ENCODE assay signal across 10 cellular contexts in genomic region chr7:150449206-150449956, GRCh38. TPM values are rescaled to one million over a fixed set of nuclear protein-coding genes. Genes with fewer than 3 reads are reported as not detected.
DNase-seq lines count a peak whose midpoint lies in the region; ATAC-seq and TF ChIP-seq lines count a peak whose summit lies in the region.
"Had no signal": no experiment of that assay in that cellular context is flagged by ENCODE, and none has a peak within 500 bp of the region (broad histone marks: within the 10 kb centered on the region; RNA-seq: fewer than 3 reads in every experiment).

No MANE protein-coding gene starts in this region.

- WGBS in stomach, 5 donors = 71 to 80% (median 75%) methylated on average over 8 to 11 of the region's 11 CpGs

- H3K4me1 ChIP-seq in left lung (peaks cover 10 to 50% of the 10 kb centered on the region in 2 donors), stomach (peaks cover 0 to 22% (median 11%) of the 10 kb centered on the region in 4 donors), tibial artery (peaks cover 0 to 4% (median 0%) of the 10 kb centered on the region in 4 donors)
- H3K4me1 ChIP-seq: prostate gland had no signal

- H3K27ac Mint-ChIP-seq in activated naive CD4-positive, alpha-beta T cell treated with anti-CD3 and anti-CD28 coated beads for 36 hours = peak overlapping the region; percentile 99
- peak overlapping the region; percentile 97 for H3K27ac Mint-ChIP-seq in activated T-cell treated with anti-CD3 and anti-CD28 coated beads, Interleukin-2, amount 50 U/mL, for 24 hours

- peak overlapping the region; percentile 98 for H3K4me3 Mint-ChIP-seq in activated naive CD4-positive, alpha-beta T cell treated with anti-CD3 and anti-CD28 coated beads for 36 hours
- H3K4me3 Mint-ChIP-seq in activated T-cell treated with anti-CD3 and anti-CD28 coated beads, Interleukin-2, amount 50 U/mL, for 24 hours = peak overlapping the region; percentile 89

- CTCF ChIA-PET in activated naive CD4-positive, alpha-beta T cell treated with anti-CD3 and anti-CD28 coated beads for 36 hours (lab: Charles Lee) = interaction anchor here (0.6 to 5.3 kb wide), 55 partner anchors 8 to 329 kb away, joined by 3 to 43 read pairs (median 4); partner anchors contain the start of genes GIMAP2, GIMAP4, GIMAP5 and GIMAP6

- H3K36me3 ChIP-seq in left lung (no peaks in the 10 kb centered on the region), stomach (no peaks in the 10 kb centered on the region), tibial artery (no peaks in the 10 kb centered on the region)
- H3K36me3 ChIP-seq: prostate gland had no signal

- H3K36me3 Mint-ChIP-seq in activated naive CD4-positive, alpha-beta T cell treated with anti-CD3 and anti-CD28 coated beads for 36 hours (ENCODE audit: low read depth) = peaks cover 23% of the 10 kb centered on the region
- H3K36me3 Mint-ChIP-seq in activated T-cell treated with anti-CD3 and anti-CD28 coated beads, Interleukin-2, amount 50 U/mL, for 24 hours (ENCODE audit: low read depth) = peaks cover 29% of the 10 kb centered on the region

- ATAC-seq in left lung (no peak), GM21515 (IDR thresholded peaks at IDR 0.05; ENCODE audit: unreplicated experiment) (no peak)

- intact Hi-C loops in activated naive CD4-positive, alpha-beta T cell treated with anti-CD3 and anti-CD28 coated beads for 36 hours (cut with micrococcal nuclease) = loop anchor here (2.0 kb wide), 1 partner anchor 171 kb away; no protein-coding TSS in a partner anchor
- intact Hi-C loops in left lung (cut with DNase I) (loop anchor here in 1 of 2 donors (5.0 kb wide), 1 partner anchor 308 kb away; no protein-coding TSS in a partner anchor), stomach (cut with DNase I; ENCODE audit: low total_unique reads) (no loop called here), tibial artery (cut with DNase I; ENCODE audit: low total_unique reads) (no loop called here)

- H3K4me1 Mint-ChIP-seq in activated naive CD4-positive, alpha-beta T cell treated with anti-CD3 and anti-CD28 coated beads for 36 hours (ENCODE audit: low read depth) = peaks cover 48% of the 10 kb centered on the region
- peaks cover 67% of the 10 kb centered on the region for H3K4me1 Mint-ChIP-seq in activated T-cell treated with anti-CD3 and anti-CD28 coated beads, Interleukin-2, amount 50 U/mL, for 24 hours (ENCODE audit: low read depth)

- H3K27ac ChIP-seq in left lung (peak overlapping the region; percentile 11 to 95), stomach (peak overlapping the region in 4 of 5 donors; percentile 70 to 86 (median 77)), tibial artery (no peak overlapping the region)
- H3K27ac ChIP-seq: prostate gland had no signal

- no peak for DNase-seq in activated naive CD4-positive, alpha-beta T cell treated with anti-CD3 and anti-CD28 coated beads for 36 hours
- DNase-seq in activated naive CD4-positive, alpha-beta T cell (lab: John Stamatoyannopoulos, UW) = no peak
- peak; percentile 56 for DNase-seq in activated T-cell treated with anti-CD3 and anti-CD28 coated beads, Interleukin-2, amount 50 U/mL, for 24 hours
- DNase-seq in left lung = no peak
- no peak for DNase-seq in stomach
- DNase-seq in NCI-H1694 (lab: John Stamatoyannopoulos, UW) = no peak
- no peak for DNase-seq in tibial artery

- peaks cover 3% of the 10 kb centered on the region for H3K9me3 Mint-ChIP-seq in activated naive CD4-positive, alpha-beta T cell treated with anti-CD3 and anti-CD28 coated beads for 36 hours
- H3K9me3 Mint-ChIP-seq in activated T-cell treated with anti-CD3 and anti-CD28 coated beads, Interleukin-2, amount 50 U/mL, for 24 hours = no peaks in the 10 kb centered on the region

- no peak for TF ChIP-seq POLR2A in stomach (IDR thresholded peaks at IDR 0.05)

- no peak for TF ChIP-seq CTCF in left lung (IDR thresholded peaks at IDR 0.05)
- TF ChIP-seq CTCF in stomach (IDR thresholded peaks at IDR 0.05) = no peak
- TF ChIP-seq CTCF in tibial artery (IDR thresholded peaks at IDR 0.05) = no peak

- H3K27me3 Mint-ChIP-seq in activated naive CD4-positive, alpha-beta T cell treated with anti-CD3 and anti-CD28 coated beads for 36 hours (ENCODE audit: low read depth) = no peaks in the 10 kb centered on the region
- no peaks in the 10 kb centered on the region for H3K27me3 Mint-ChIP-seq in activated T-cell treated with anti-CD3 and anti-CD28 coated beads, Interleukin-2, amount 50 U/mL, for 24 hours

- no peak for TF ChIP-seq EP300 in stomach (IDR thresholded peaks at IDR 0.05)

- no peak overlapping the region for H3K4me3 ChIP-seq in left lung
- H3K4me3 ChIP-seq in stomach = no peak overlapping the region
- no peak overlapping the region for H3K4me3 ChIP-seq in tibial artery
- H3K4me3 ChIP-seq: prostate gland had no signal

- H3K27me3 ChIP-seq in left lung (no peaks in the 10 kb centered on the region), stomach (peaks cover 0 to 18% (median 6%) of the 10 kb centered on the region in 3 donors), tibial artery (peaks cover 0 to 30% of the 10 kb centered on the region in 2 donors)

- H3K9me3 ChIP-seq in left lung (no peaks in the 10 kb centered on the region), stomach (no peaks in the 10 kb centered on the region), tibial artery (no peaks in the 10 kb centered on the region)
- H3K9me3 ChIP-seq: prostate gland had no signal

RNA-seq across cellular contexts. Expression of gene GIMAP8, which starts 1.0 kb away (rescaled TPM):
- total RNA-seq in activated naive CD4-positive, alpha-beta T cell treated with anti-CD3 and anti-CD28 coated beads for 36 hours = 1 to 10 TPM; 9.1 to 9.7 TPM
- total RNA-seq in left lung (10 to 100 TPM; 17.1 to 37.3 TPM), stomach (1 to 10 TPM in 2 of 5 donors, under 1 TPM in 3; under 0.01 to 8.3 (median 0.29) TPM)
- 1 to 10 TPM; 2.8 to 3.2 (median 2.9) TPM for polyA plus RNA-seq in stomach
- total RNA-seq: astrocyte had no signal

Comparison
In these comparisons a context has a peak if more than half of its experiments do, and no peak if none do; other contexts are left out.
1. H3K27ac ChIP-seq: peak in left lung (2 of 2) and stomach (4 of 5); none in tibial artery (0 of 2).